ENCODE assay signal across 8 cellular contexts in genomic region chr22:43385770-43386641, GRCh38. TPM values are rescaled to one million over a fixed set of nuclear protein-coding genes. Genes with fewer than 3 reads are reported as not detected.
DNase-seq lines count a peak whose midpoint lies in the region; ATAC-seq, FAIRE-seq and TF ChIP-seq lines count a peak whose summit lies in the region.

No MANE protein-coding gene starts in this region.

- peak; percentile 53 to 72 (median 66) for DNase-seq in CD4-positive, alpha-beta memory T cell
- DNase-seq in HEK293T (ENCODE audit: extremely low spot score) (peak; percentile 90), NCI-H510A treated with DMSO at 0.1 percent for 48 hours (lab: John Stamatoyannopoulos, UW) (peak; percentile 50), colonic mucosa (peak; percentile 72), HepG2 (ENCODE audit: low spot score) (peak; percentile 48)
- DNase-seq in activated CD4-positive, alpha-beta T cell treated with anti-CD3 and anti-CD28 coated beads, Interleukin-2, amount 10 ng/mL, durations not matched to agents 7 days and 5 days = peak; percentile 76
- peak; percentile 61 to 69 for DNase-seq in stimulated activated CD4-positive, alpha-beta T cell treated with anti-CD3 and anti-CD28 coated beads, Interleukin-4, amount 100 ng/mL, for 4 hours

- whole genome bisulfite sequencing in HepG2 (ENCODE audit: low lambda C conversion rate) = 30% methylated on average over 5 of the region's 20 CpGs

- no peaks in the 10 kb centered on the region for H3K36me3 ChIP-seq in CD4-positive, alpha-beta memory T cell (ENCODE audit: insufficient read depth, low read length)
- H3K36me3 ChIP-seq in colonic mucosa (no peaks in the 10 kb centered on the region), HepG2 (replicated peaks in 1 of 2; ENCODE audit: control insufficient read depth in 1 of 2, insufficient read depth in 2 of 2, low read length in 2 of 2) (no peaks in the 10 kb centered on the region)

- H4K20me1 ChIP-seq in HepG2 (ENCODE audit: insufficient read depth, low read length) = no peaks in the 10 kb centered on the region

- no TSS peak for BruUV-seq in HepG2 (replicated peaks; lab: Mats Ljungman, UMichigan)

- FAIRE-seq in HepG2 (lab: Jason Lieb, UNC) = peak; percentile 58

- no peaks in the 10 kb centered on the region for H3K36me3 Mint-ChIP-seq in CD4-positive, alpha-beta memory T cell
- H3K36me3 Mint-ChIP-seq in activated CD4-positive, alpha-beta T cell treated with anti-CD3 and anti-CD28 coated beads, Interleukin-2, amount 10 ng/mL, durations not matched to agents 7 days and 5 days (ENCODE audit: low read depth) = no peaks in the 10 kb centered on the region

- H3K9ac ChIP-seq in colonic mucosa (ENCODE audit: low read depth in 2 of 2, low read length in 2 of 2) = no peak overlapping the region
- no peak overlapping the region for H3K9ac ChIP-seq in HepG2 (ENCODE audit: insufficient read depth, low read depth, low read length)

- no peak overlapping the region for H3K4me3 ChIP-seq in CD4-positive, alpha-beta memory T cell (ENCODE audit: low read length in 2 of 2)
- H3K4me3 ChIP-seq in colonic mucosa (no peak overlapping the region), HepG2 (replicated peaks in 1 of 3; ENCODE audit: insufficient read depth in 1 of 3, low read depth in 2 of 3, low read length in 3 of 3) (no peak overlapping the region)

- CTCF ChIA-PET in CD4-positive, alpha-beta memory T cell (lab: Charles Lee; ENCODE audit: partially characterized antibody) = interaction anchor here (0.8 to 3.4 kb wide), 11 partner anchors 8 to 158 kb away, joined by 3 to 18 read pairs (median 6); no protein-coding TSS in a partner anchor
- CTCF ChIA-PET in HEK293T (lab: Yijun Ruan, JAX) = interaction anchor here (0.7 to 3.1 kb wide), 6 partner anchors 11 to 158 kb away, joined by 3 to 11 read pairs (median 4); no protein-coding TSS in a partner anchor
- CTCF ChIA-PET in activated CD4-positive, alpha-beta T cell treated with anti-CD3 and anti-CD28 coated beads, Interleukin-2, amount 10 ng/mL, durations not matched to agents 7 days and 5 days (lab: Charles Lee) = interaction anchor here (0.6 to 1.3 kb wide), 4 partner anchors 154 to 198 kb away, joined by 3 to 5 read pairs (median 3); no protein-coding TSS in a partner anchor
- CTCF ChIA-PET in HepG2 (lab: Yijun Ruan, JAX; ENCODE audit: low intra/inter-chr PET ratio, low total read pairs) = interaction anchor here (0.8 to 2.7 kb wide), 4 partner anchors 20 to 155 kb away, joined by 3 to 36 read pairs (median 12); no protein-coding TSS in a partner anchor

- no peaks in the 10 kb centered on the region for H3K27me3 ChIP-seq in CD4-positive, alpha-beta memory T cell (ENCODE audit: insufficient read depth, low read length)
- peaks cover 6% of the 10 kb centered on the region for H3K27me3 ChIP-seq in colonic mucosa
- no peaks in the 10 kb centered on the region for H3K27me3 ChIP-seq in HepG2 (ENCODE audit: control insufficient read depth in 1 of 2, insufficient read depth in 2 of 2, low read length in 2 of 2)

- no peak overlapping the region for H2AFZ ChIP-seq in HepG2 (ENCODE audit: low read length)

- no peak for TF ChIP-seq POLR2A in HepG2 (IDR thresholded peaks at IDR 0.05; ENCODE audit: insufficient read depth in 1 of 2, low read depth in 2 of 2, low read length in 2 of 2)

- TF ChIP-seq CTCF in colonic mucosa (IDR thresholded peaks at IDR 0.05) (peak; percentile 85), HepG2 (CRISPR knock-in tag; IDR thresholded peaks at IDR 0.05) (peak; percentile 97)

- H3K4me3 Mint-ChIP-seq in CD4-positive, alpha-beta memory T cell = peak overlapping the region in 4 of 8 donors; percentile 16 to 57 (median 34)
- H3K4me3 Mint-ChIP-seq in activated CD4-positive, alpha-beta T cell treated with anti-CD3 and anti-CD28 coated beads, Interleukin-2, amount 10 ng/mL, durations not matched to agents 7 days and 5 days = no peak overlapping the region

- H3K27ac ChIP-seq in CD4-positive, alpha-beta memory T cell (ENCODE audit: low read depth, low read length) = no peak overlapping the region
- H3K27ac ChIP-seq in colonic mucosa (no peak overlapping the region), HepG2 (ENCODE audit: extremely low read length, insufficient read depth, low read length) (no peak overlapping the region)

- no peak overlapping the region for H3K4me2 ChIP-seq in HepG2 (ENCODE audit: low read depth, low read length)

- H3K9me3 Mint-ChIP-seq in CD4-positive, alpha-beta memory T cell = peaks cover 0 to 2% (median 0%) of the 10 kb centered on the region in 8 donors
- no peaks in the 10 kb centered on the region for H3K9me3 Mint-ChIP-seq in activated CD4-positive, alpha-beta T cell treated with anti-CD3 and anti-CD28 coated beads, Interleukin-2, amount 10 ng/mL, durations not matched to agents 7 days and 5 days

- TF ChIP-seq RAD21 in HepG2 (CRISPR knock-in tag; IDR thresholded peaks at IDR 0.05) = peak; percentile 93

- in situ Hi-C loops in HepG2 (cut with HindIII; ENCODE audit: extremely low pct_ligation_motif_present, low pct_unique_long_range_greater_than_20kb) = loop anchor here (5.0 kb wide), 1 partner anchor 96 kb away; no protein-coding TSS in a partner anchor

- no peak for TF ChIP-seq EP300 in HepG2 (IDR thresholded peaks at IDR 0.05; ENCODE audit: low read depth in 2 of 2, low read length in 2 of 2)
- no peak for TF ChIP-seq EP300 in HepG2 (CRISPR knock-in tag; IDR thresholded peaks at IDR 0.05; ENCODE audit: borderline replicate concordance)

- H3K27ac Mint-ChIP-seq in CD4-positive, alpha-beta memory T cell = no peak overlapping the region
- no peak overlapping the region for H3K27ac Mint-ChIP-seq in activated CD4-positive, alpha-beta T cell treated with anti-CD3 and anti-CD28 coated beads, Interleukin-2, amount 10 ng/mL, durations not matched to agents 7 days and 5 days

- ATAC-seq in HepG2 (peak; percentile 86), GM19463 (IDR thresholded peaks at IDR 0.05; ENCODE audit: unreplicated experiment) (no peak)

- intact Hi-C loops in CD4-positive, alpha-beta memory T cell (cut with micrococcal nuclease) = loop anchor here (1.0 to 5.0 kb wide), 2 partner anchors 112 to 561 kb away; no protein-coding TSS in a partner anchor
- intact Hi-C loops in colonic mucosa (cut with DNase I) (loop anchor here (2.0 to 5.0 kb wide), 3 partner anchors 111 to 441 kb away; no protein-coding TSS in a partner anchor), HepG2 (cut with micrococcal nuclease; ENCODE audit: unreplicated experiment) (loop anchor here (1.0 to 5.0 kb wide), 4 partner anchors 40 to 154 kb away; no protein-coding TSS in a partner anchor)

- peaks cover 9% of the 10 kb centered on the region for H3K4me1 ChIP-seq in CD4-positive, alpha-beta memory T cell (ENCODE audit: insufficient read depth, low read length)
- H3K4me1 ChIP-seq in colonic mucosa = no peaks in the 10 kb centered on the region
- H3K4me1 ChIP-seq in HepG2 (ENCODE audit: insufficient read depth, low read length) = peaks cover 42% of the 10 kb centered on the region

- H3K79me2 ChIP-seq in HepG2 (ENCODE audit: insufficient read depth, low read length) = no peaks in the 10 kb centered on the region

- peaks cover 4 to 9% of the 10 kb centered on the region in 2 donors for H3K27me3 Mint-ChIP-seq in CD4-positive, alpha-beta memory T cell
- peaks cover 24% of the 10 kb centered on the region for H3K27me3 Mint-ChIP-seq in activated CD4-positive, alpha-beta T cell treated with anti-CD3 and anti-CD28 coated beads, Interleukin-2, amount 10 ng/mL, durations not matched to agents 7 days and 5 days

- peaks cover 6 to 16% (median 11%) of the 10 kb centered on the region in 4 donors for H3K4me1 Mint-ChIP-seq in CD4-positive, alpha-beta memory T cell
- H3K4me1 Mint-ChIP-seq in activated CD4-positive, alpha-beta T cell treated with anti-CD3 and anti-CD28 coated beads, Interleukin-2, amount 10 ng/mL, durations not matched to agents 7 days and 5 days = peaks cover 8% of the 10 kb centered on the region

- no peaks in the 10 kb centered on the region for H3K9me3 ChIP-seq in CD4-positive, alpha-beta memory T cell (ENCODE audit: control insufficient read depth in 1 of 2, low read length in 2 of 2)
- H3K9me3 ChIP-seq in colonic mucosa (no peaks in the 10 kb centered on the region), HepG2 (ENCODE audit: low read length) (no peaks in the 10 kb centered on the region)

- POLR2A ChIA-PET in CD4-positive, alpha-beta memory T cell (lab: Charles Lee; ENCODE audit: partially characterized antibody) = no interaction called here
- POLR2A ChIA-PET in HEK293T (lab: Yijun Ruan, JAX) = no interaction called here
- POLR2A ChIA-PET in activated CD4-positive, alpha-beta T cell treated with anti-CD3 and anti-CD28 coated beads, Interleukin-2, amount 10 ng/mL, durations not matched to agents 7 days and 5 days (lab: Charles Lee) = no interaction called here
- POLR2A ChIA-PET in HepG2 (lab: Yijun Ruan, JAX) = no interaction called here

RNA-seq across cellular contexts. Expression of gene MPPED1, which starts 25.8 kb away (rescaled TPM):
- not detected for total RNA-seq in CD4-positive, alpha-beta memory T cell
- polyA plus RNA-seq in CD4-positive, alpha-beta memory T cell = not detected
- not detected for total RNA-seq in activated CD4-positive, alpha-beta T cell treated with anti-CD3 and anti-CD28 coated beads, Interleukin-2, amount 10 ng/mL, durations not matched to agents 7 days and 5 days
- under 1 TPM in 1 of 2 donors, not detected in 1; 0.05 TPM for total RNA-seq in colonic mucosa
- not detected in 2 replicates for total RNA-seq in HepG2 (2016; rRNA removed; fragmentation: Illumina TruSeq; extraction: Trizol)
- total RNA-seq in HepG2 (2016; cell fraction: cytosol; rRNA removed; fragmentation: Illumina TruSeq; extraction: Trizol; ENCODE audit: low read depth) = not detected in 2 replicates
- not detected in 2 replicates for total RNA-seq in HepG2 (2016; cell fraction: insoluble cytoplasmic fraction; rRNA removed; fragmentation: Illumina TruSeq; extraction: Trizol)
- total RNA-seq in HepG2 (2016; cell fraction: membrane; rRNA removed; fragmentation: Illumina TruSeq; extraction: Trizol) = not detected in 2 replicates
- not detected in 2 replicates for total RNA-seq in HepG2 (2016; cell fraction: nucleus; rRNA removed; fragmentation: Illumina TruSeq; extraction: Trizol)
- 0.77 and 1.2 TPM in 2 replicates for polyA plus RNA-seq in HepG2 (2011; rRNA removed)
- polyA plus RNA-seq in HepG2 (2011; cell fraction: cytosol; rRNA removed) = 0.78 and 0.81 TPM in 2 replicates
- 0.59 and 0.83 TPM in 2 replicates for polyA plus RNA-seq in HepG2 (2011; cell fraction: nucleus; rRNA removed)
- 0.63 and 0.94 TPM in 2 replicates for polyA plus RNA-seq in HepG2 (2012)
- polyA plus RNA-seq in HepG2 (2016; cell fraction: cytosol; fragmentation: Illumina TruSeq; extraction: Trizol; ENCODE audit: low read depth) = not detected in 2 replicates
- polyA plus RNA-seq in HepG2 (2016; cell fraction: insoluble cytoplasmic fraction; fragmentation: Illumina TruSeq; extraction: Trizol; ENCODE audit: low read depth) = not detected in 2 replicates
- polyA plus RNA-seq in HepG2 (2016; cell fraction: membrane; fragmentation: Illumina TruSeq; extraction: Trizol; ENCODE audit: low read depth) = not detected in 2 replicates
- polyA plus RNA-seq in HepG2 (2016; cell fraction: nucleus; fragmentation: Illumina TruSeq; extraction: Trizol; ENCODE audit: insufficient read depth, low read depth) = not detected in 2 replicates
- polyA minus RNA-seq in HepG2 (2011; rRNA and poly(A)+ RNA removed; ENCODE audit: low replicate concordance) = 0.90 TPM in 1 of 2 replicates, not detected in the other
- 0.44 and 0.49 TPM in 2 replicates for polyA minus RNA-seq in HepG2 (2011; cell fraction: cytosol; rRNA and poly(A)+ RNA removed)
- 0.26 and 0.75 TPM in 2 replicates for polyA minus RNA-seq in HepG2 (2011; cell fraction: nucleus; rRNA and poly(A)+ RNA removed)

RNA-seq across cellular contexts. Expression of gene SCUBE1, which starts 42.8 kb away (rescaled TPM):
- total RNA-seq in CD4-positive, alpha-beta memory T cell = not detected
- polyA plus RNA-seq in CD4-positive, alpha-beta memory T cell = not detected
- not detected for total RNA-seq in activated CD4-positive, alpha-beta T cell treated with anti-CD3 and anti-CD28 coated beads, Interleukin-2, amount 10 ng/mL, durations not matched to agents 7 days and 5 days
- total RNA-seq in colonic mucosa (1 to 10 TPM; 1.7 to 5.6 TPM), HepG2 (2016; rRNA removed; fragmentation: Illumina TruSeq; extraction: Trizol) (under 0.01 TPM in 1 of 2 replicates, not detected in the other)
- total RNA-seq in HepG2 (2016; cell fraction: cytosol; rRNA removed; fragmentation: Illumina TruSeq; extraction: Trizol; ENCODE audit: low read depth) = not detected in 2 replicates
- under 0.01 and 0.06 TPM in 2 replicates for total RNA-seq in HepG2 (2016; cell fraction: insoluble cytoplasmic fraction; rRNA removed; fragmentation: Illumina TruSeq; extraction: Trizol)
- 0.06 TPM in 1 of 2 replicates, not detected in the other for total RNA-seq in HepG2 (2016; cell fraction: membrane; rRNA removed; fragmentation: Illumina TruSeq; extraction: Trizol)
- total RNA-seq in HepG2 (2016; cell fraction: nucleus; rRNA removed; fragmentation: Illumina TruSeq; extraction: Trizol) = not detected in 2 replicates
- 0.04 and 0.05 TPM in 2 replicates for polyA plus RNA-seq in HepG2 (2011; rRNA removed)
- 0.05 TPM in 1 of 2 replicates, not detected in the other for polyA plus RNA-seq in HepG2 (2011; cell fraction: cytosol; rRNA removed)
- polyA plus RNA-seq in HepG2 (2011; cell fraction: nucleus; rRNA removed) = 0.02 and 0.09 TPM in 2 replicates
- not detected in 2 replicates for polyA plus RNA-seq in HepG2 (2012)
- not detected in 2 replicates for polyA plus RNA-seq in HepG2 (2016; cell fraction: cytosol; fragmentation: Illumina TruSeq; extraction: Trizol; ENCODE audit: low read depth)
- not detected in 2 replicates for polyA plus RNA-seq in HepG2 (2016; cell fraction: insoluble cytoplasmic fraction; fragmentation: Illumina TruSeq; extraction: Trizol; ENCODE audit: low read depth)
- polyA plus RNA-seq in HepG2 (2016; cell fraction: membrane; fragmentation: Illumina TruSeq; extraction: Trizol; ENCODE audit: low read depth) = not detected in 2 replicates
- not detected in 2 replicates for polyA plus RNA-seq in HepG2 (2016; cell fraction: nucleus; fragmentation: Illumina TruSeq; extraction: Trizol; ENCODE audit: insufficient read depth, low read depth)
- not detected in 2 replicates for polyA minus RNA-seq in HepG2 (2011; rRNA and poly(A)+ RNA removed; ENCODE audit: low replicate concordance)
- polyA minus RNA-seq in HepG2 (2011; cell fraction: cytosol; rRNA and poly(A)+ RNA removed) = not detected in 2 replicates
- polyA minus RNA-seq in HepG2 (2011; cell fraction: nucleus; rRNA and poly(A)+ RNA removed) = not detected in 2 replicates
